20 cellular contexts compared by ENCODE assay signal in the genomic region with DNA sequence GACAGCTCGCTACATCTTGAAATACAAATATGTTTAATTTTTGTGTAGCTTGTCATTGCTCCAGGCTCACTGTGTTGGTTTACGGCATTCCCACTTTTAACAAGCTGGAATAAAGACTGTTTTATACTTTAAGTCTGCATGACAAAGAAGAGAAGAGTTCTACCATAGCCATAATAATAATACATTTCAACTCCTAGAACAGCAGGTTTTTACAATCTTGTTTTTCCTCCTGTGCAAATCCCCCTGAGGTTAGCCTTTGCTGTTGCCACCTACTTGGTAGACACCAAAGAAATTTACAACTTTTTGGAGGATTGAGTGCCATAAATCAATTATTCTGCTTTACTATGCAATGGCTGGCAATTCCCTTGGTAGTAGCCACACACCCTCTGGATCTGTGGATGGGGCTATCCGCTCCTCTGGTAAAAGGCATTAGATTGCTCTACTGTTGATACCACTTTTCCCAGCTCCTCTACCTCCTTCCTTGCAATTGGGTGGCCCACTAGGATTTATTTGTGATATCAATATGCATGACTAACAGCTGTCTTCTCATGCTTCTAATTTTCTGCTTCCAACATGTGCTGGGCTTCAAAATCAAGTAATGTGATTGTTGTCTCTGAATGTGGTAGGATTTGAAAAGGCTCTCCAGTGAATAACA.
A peak's percentile ranks its signal among the peaks of the same experiment; 100 is the strongest.
DNase-seq lines count a peak whose midpoint lies in the region; ATAC-seq and TF ChIP-seq lines count a peak whose summit lies in the region.
"Had no signal": no experiment of that assay in that cellular context is flagged by ENCODE, and none has a peak within 500 bp of the region (broad histone marks: within the 10 kb centered on the region; RNA-seq: fewer than 3 reads in every experiment).

No MANE protein-coding gene starts in this region.

- POLR2A ChIA-PET in HEK293T (lab: Yijun Ruan, JAX) = no interaction called here

- ATAC-seq in activated T-cell treated with anti-CD3 and anti-CD28 coated beads, Interleukin-2, amount 50 U/mL, for 72 hours (replicated peaks in 1 of 2) = no peak
- ATAC-seq: A549; CD8-positive, alpha-beta T cell; GM12878 had no signal

- no peaks in the 10 kb centered on the region for H3K27me3 Mint-ChIP-seq in activated T-cell treated with anti-CD3 and anti-CD28 coated beads, Interleukin-2, amount 50 U/mL, for 72 hours (ENCODE audit: low read depth)
- H3K27me3 Mint-ChIP-seq in osteocyte (ENCODE audit: unreplicated experiment) = no peaks in the 10 kb centered on the region
- no peaks in the 10 kb centered on the region for H3K27me3 Mint-ChIP-seq in activated T-helper 2 cell treated with anti-CD3 and anti-CD28 coated beads, Interferon-gamma antibody, Interleukin-2, Interleukin-4, amounts not matched to agents 10 μg/mL and 5 μg/mL and 100 μg/mL, durations not matched to agents 14 hours and 24 hours and 36 hours (ENCODE audit: low read depth)
- H3K27me3 Mint-ChIP-seq: B cell; CD4-positive, alpha-beta T cell had no signal

- intact Hi-C loops in spleen (cut with DNase I; ENCODE audit: low total_unique reads) = no loop called here
- intact Hi-C loops in activated T-helper 2 cell treated with anti-CD3 and anti-CD28 coated beads, Interferon-gamma antibody, Interleukin-2, Interleukin-4, amounts not matched to agents 10 μg/mL and 5 μg/mL and 100 μg/mL, durations not matched to agents 14 hours and 24 hours and 36 hours (cut with micrococcal nuclease) = no loop called here

- H3K9me3 Mint-ChIP-seq in activated T-cell treated with anti-CD3 and anti-CD28 coated beads, Interleukin-2, amount 50 U/mL, for 72 hours = no peaks in the 10 kb centered on the region
- H3K9me3 Mint-ChIP-seq in osteocyte (ENCODE audit: unreplicated experiment) = no peaks in the 10 kb centered on the region
- no peaks in the 10 kb centered on the region for H3K9me3 Mint-ChIP-seq in activated T-helper 2 cell treated with anti-CD3 and anti-CD28 coated beads, Interferon-gamma antibody, Interleukin-2, Interleukin-4, amounts not matched to agents 10 μg/mL and 5 μg/mL and 100 μg/mL, durations not matched to agents 14 hours and 24 hours and 36 hours
- H3K9me3 Mint-ChIP-seq: CD4-positive, alpha-beta T cell; CD8-positive, alpha-beta T cell had no signal

- H3K4me3 Mint-ChIP-seq in activated T-cell treated with anti-CD3 and anti-CD28 coated beads, Interleukin-2, amount 50 U/mL, for 72 hours = no peak overlapping the region
- H3K4me3 Mint-ChIP-seq in osteocyte (ENCODE audit: unreplicated experiment) = no peak overlapping the region
- H3K4me3 Mint-ChIP-seq in activated T-helper 2 cell treated with anti-CD3 and anti-CD28 coated beads, Interferon-gamma antibody, Interleukin-2, Interleukin-4, amounts not matched to agents 10 μg/mL and 5 μg/mL and 100 μg/mL, durations not matched to agents 14 hours and 24 hours and 36 hours (ENCODE audit: low read depth) = no peak overlapping the region
- H3K4me3 Mint-ChIP-seq: B cell; CD4-positive, alpha-beta T cell; CD8-positive, alpha-beta T cell had no signal

- H3K27me3 ChIP-seq in spleen (replicated peaks in 1 of 7) = no peaks in the 10 kb centered on the region
- H3K27me3 ChIP-seq: BLaER1 treated with 17β-estradiol and CSF1 and Interleukin-3, amounts not matched to agents 10 nM and 100 nM had no signal

- peak overlapping the region; percentile 49 for H3K27ac Mint-ChIP-seq in activated T-cell treated with anti-CD3 and anti-CD28 coated beads, Interleukin-2, amount 50 U/mL, for 72 hours
- no peak overlapping the region for H3K27ac Mint-ChIP-seq in osteocyte (ENCODE audit: unreplicated experiment)
- H3K27ac Mint-ChIP-seq in activated T-helper 2 cell treated with anti-CD3 and anti-CD28 coated beads, Interferon-gamma antibody, Interleukin-2, Interleukin-4, amounts not matched to agents 10 μg/mL and 5 μg/mL and 100 μg/mL, durations not matched to agents 14 hours and 24 hours and 36 hours = no peak overlapping the region
- H3K27ac Mint-ChIP-seq: B cell; CD4-positive, alpha-beta T cell had no signal

- no peak overlapping the region for H3K27ac ChIP-seq in spleen
- H3K27ac ChIP-seq: 22Rv1; BLaER1 treated with 17β-estradiol and CSF1 and Interleukin-3, amounts not matched to agents 10 nM and 100 nM; C4-2B had no signal

- no peak overlapping the region for H3K4me3 ChIP-seq in spleen
- H3K4me3 ChIP-seq: A549; BLaER1 treated with 17β-estradiol and CSF1 and Interleukin-3, amounts not matched to agents 10 nM and 100 nM; GM12878 had no signal

- 97 to 99% (median 98%) methylated on average over 3 of the region's 3 CpGs for WGBS in spleen, 5 donors

- H3K36me3 ChIP-seq in spleen = peaks cover 0 to 32% (median 7%) of the 10 kb centered on the region in 6 donors

- no peak for TF ChIP-seq POLR2A in spleen (IDR thresholded peaks at IDR 0.05)

- H3K36me3 Mint-ChIP-seq in activated T-cell treated with anti-CD3 and anti-CD28 coated beads, Interleukin-2, amount 50 U/mL, for 72 hours (ENCODE audit: insufficient read depth in 2 of 2) = peaks cover 8 to 23% of the 10 kb centered on the region in 2 donors
- no peaks in the 10 kb centered on the region for H3K36me3 Mint-ChIP-seq in osteocyte (ENCODE audit: unreplicated experiment)
- peaks cover 42% of the 10 kb centered on the region for H3K36me3 Mint-ChIP-seq in activated T-helper 2 cell treated with anti-CD3 and anti-CD28 coated beads, Interferon-gamma antibody, Interleukin-2, Interleukin-4, amounts not matched to agents 10 μg/mL and 5 μg/mL and 100 μg/mL, durations not matched to agents 14 hours and 24 hours and 36 hours (ENCODE audit: low read depth)

- peaks cover 0 to 18% (median 5%) of the 10 kb centered on the region in 6 donors for H3K4me1 ChIP-seq in spleen
- H3K4me1 ChIP-seq: BLaER1 treated with 17β-estradiol and CSF1 and Interleukin-3, amounts not matched to agents 10 nM and 100 nM; Caco-2 had no signal

- TF ChIP-seq CTCF in osteocyte (IDR thresholded peaks at IDR 0.05) (no peak), spleen (IDR thresholded peaks at IDR 0.05 in 8 of 11, conservative IDR thresholded peaks at IDR 0.05 in 3 of 11) (no peak)

- no peak for DNase-seq in activated T-cell treated with anti-CD3 and anti-CD28 coated beads, Interleukin-2, amount 50 U/mL, for 72 hours
- DNase-seq in activated T-cell treated with anti-CD3 and anti-CD28 coated beads for 4 hours (no peak), ELF-1 (ENCODE audit: low read depth, low spot score) (peak; percentile 11), HEK293T (ENCODE audit: extremely low spot score) (no peak), osteocyte (ENCODE audit: extremely low spot score, unreplicated experiment) (peak; percentile 2), spleen (no peak)
- DNase-seq in activated T-helper 2 cell treated with anti-CD3 and anti-CD28 coated beads, Interferon-gamma antibody, Interleukin-2, Interleukin-4, amounts not matched to agents 10 μg/mL and 5 μg/mL and 100 μg/mL, durations not matched to agents 14 hours and 24 hours and 36 hours (ENCODE audit: low spot score) = no peak
- DNase-seq: AML-193; Caco-2; Calu3; CD4-positive, alpha-beta T cell; CD8-positive, alpha-beta T cell; DMS79 treated with DMSO at 0.1 percent for 48 hours; GDM1 had no signal

- peaks cover 17% of the 10 kb centered on the region for H3K4me1 Mint-ChIP-seq in activated T-cell treated with anti-CD3 and anti-CD28 coated beads, Interleukin-2, amount 50 U/mL, for 72 hours (ENCODE audit: low read depth)
- H3K4me1 Mint-ChIP-seq in osteocyte (ENCODE audit: unreplicated experiment) = no peaks in the 10 kb centered on the region
- H3K4me1 Mint-ChIP-seq in activated T-helper 2 cell treated with anti-CD3 and anti-CD28 coated beads, Interferon-gamma antibody, Interleukin-2, Interleukin-4, amounts not matched to agents 10 μg/mL and 5 μg/mL and 100 μg/mL, durations not matched to agents 14 hours and 24 hours and 36 hours (ENCODE audit: low read depth) = peaks cover 10% of the 10 kb centered on the region

- H3K9me3 ChIP-seq in spleen = no peaks in the 10 kb centered on the region
- H3K9me3 ChIP-seq: A549, Caco-2 had no signal

- CTCF ChIA-PET in HEK293T (lab: Yijun Ruan, JAX) = interaction anchor here (1.5 kb wide), 1 partner anchor 11 kb away, joined by 4 read pairs; no protein-coding TSS in a partner anchor

TF ChIP-seq in HEK293T, 16 proteins besides CTCF, POLR2A, EP300 and RAD21:
- TF ChIP-seq ARNT (IDR thresholded peaks at IDR 0.05) (no peak), TARDBP (IDR thresholded peaks at IDR 0.05) (no peak)
- TF ChIP-seq, protein P1, sequence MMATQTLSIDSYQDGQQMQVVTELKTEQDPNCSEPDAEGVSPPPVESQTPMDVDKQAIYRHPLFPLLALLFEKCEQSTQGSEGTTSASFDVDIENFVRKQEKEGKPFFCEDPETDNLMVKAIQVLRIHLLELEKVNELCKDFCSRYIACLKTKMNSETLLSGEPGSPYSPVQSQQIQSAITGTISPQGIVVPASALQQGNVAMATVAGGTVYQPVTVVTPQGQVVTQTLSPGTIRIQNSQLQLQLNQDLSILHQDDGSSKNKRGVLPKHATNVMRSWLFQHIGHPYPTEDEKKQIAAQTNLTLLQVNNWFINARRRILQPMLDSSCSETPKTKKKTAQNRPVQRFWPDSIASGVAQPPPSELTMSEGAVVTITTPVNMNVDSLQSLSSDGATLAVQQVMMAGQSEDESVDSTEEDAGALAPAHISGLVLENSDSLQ (IDR thresholded peaks at IDR 0.05) = 0 out of 2 replicates have a peak, but pooled peaks have one; percentile 14

Comparison
In these comparisons a context has a peak if more than half of its experiments do, and no peak if none do; other contexts are left out.
1. DNase-seq: peak in ELF-1 (single experiment) and osteocyte (single experiment); none in activated T-cell treated with anti-CD3 and anti-CD28 coated beads, Interleukin-2, amount 50 U/mL, for 72 hours (0 of 2), activated T-cell treated with anti-CD3 and anti-CD28 coated beads for 4 hours (single experiment), HEK293T (single experiment), spleen (single experiment) and activated T-helper 2 cell treated with anti-CD3 and anti-CD28 coated beads, Interferon-gamma antibody, Interleukin-2, Interleukin-4, amounts not matched to agents 10 μg/mL and 5 μg/mL and 100 μg/mL, durations not matched to agents 14 hours and 24 hours and 36 hours (single experiment).